8 cellular contexts compared by ENCODE assay signal in genomic region chr7:77331938-77332695, GRCh38.
A peak's percentile ranks its signal among the peaks of the same experiment; 100 is the strongest.
DNase-seq lines count a peak whose midpoint lies in the region; ATAC-seq, FAIRE-seq and TF ChIP-seq lines count a peak whose summit lies in the region.

No MANE protein-coding gene starts in this region.

- peak; percentile 62 for TF ChIP-seq CTCF in bronchial epithelial cell (IDR thresholded peaks at IDR 0.05; ENCODE audit: insufficient read depth, low read length, severe bottlenecking)

- H3K4me3 ChIP-seq in BLaER1 treated with 17β-estradiol and CSF1 and Interleukin-3, amounts not matched to agents 10 nM and 100 nM = no peak overlapping the region
- no peak overlapping the region for H3K4me3 ChIP-seq in bronchial epithelial cell (ENCODE audit: low read depth, low read length)

- peaks cover 0 to 6% (median 0%) of the 10 kb centered on the region in 11 experiments; a peak in 1 of 22 replicates for H3K9me3 ChIP-seq in BLaER1 treated with 17β-estradiol and CSF1 and Interleukin-3, amounts not matched to agents 10 nM and 100 nM (replicated peaks in 1 of 11)

- peak; percentile 82 for DNase-seq in NCI-H1694 (lab: John Stamatoyannopoulos, UW)
- DNase-seq in SW480 (ENCODE audit: low spot score) = peak; percentile 97
- peak; percentile 89 for DNase-seq in bronchial epithelial cell (ENCODE audit: low read depth)
- peak; percentile 86 for DNase-seq in kidney tubule cell (ENCODE audit: low spot score)
- DNase-seq in stimulated activated CD4-positive, alpha-beta T cell treated with anti-CD3 and anti-CD28 coated beads, TNF-alpha, amount 100 ng/mL, for 48 hours (ENCODE audit: low read depth in 3 of 3) = peak in 2 of 3 donors; percentile 35 to 45

- peak overlapping the region in 5 of 11 experiments; percentile 30 to 59 (median 40); a peak in 8 of 22 replicates for H3K9ac ChIP-seq in BLaER1 treated with 17β-estradiol and CSF1 and Interleukin-3, amounts not matched to agents 10 nM and 100 nM

- no peaks in the 10 kb centered on the region for H3K27me3 ChIP-seq in BLaER1 treated with 17β-estradiol and CSF1 and Interleukin-3, amounts not matched to agents 10 nM and 100 nM
- no peaks in the 10 kb centered on the region for H3K27me3 ChIP-seq in bronchial epithelial cell (ENCODE audit: control insufficient read depth, insufficient read depth, low read length)

- ATAC-seq in GM18858 (IDR thresholded peaks at IDR 0.05; ENCODE audit: unreplicated experiment) (peak; percentile 73), HG02981 (IDR thresholded peaks at IDR 0.05; ENCODE audit: unreplicated experiment) (peak; percentile 72)

- H3K4me2 ChIP-seq in BLaER1 treated with 17β-estradiol and CSF1 and Interleukin-3, amounts not matched to agents 10 nM and 100 nM = peak overlapping the region in 10 of 11 experiments; percentile 19 to 98 (median 84); a peak in 19 of 22 replicates

- no peak for FAIRE-seq in bronchial epithelial cell (lab: Jason Lieb, UNC)

- peaks cover 50 to 85% (median 72%) of the 10 kb centered on the region in 10 experiments for H3K4me1 ChIP-seq in BLaER1 treated with 17β-estradiol and CSF1 and Interleukin-3, amounts not matched to agents 10 nM and 100 nM

- peak overlapping the region in 7 of 11 experiments; percentile 9 to 77 (median 58); a peak in 11 of 22 replicates for H3K27ac ChIP-seq in BLaER1 treated with 17β-estradiol and CSF1 and Interleukin-3, amounts not matched to agents 10 nM and 100 nM

- peaks cover 0 to 19% (median 0%) of the 10 kb centered on the region in 11 experiments; a peak in 2 of 22 replicates for H4K20me1 ChIP-seq in BLaER1 treated with 17β-estradiol and CSF1 and Interleukin-3, amounts not matched to agents 10 nM and 100 nM

- peaks cover 0 to 20% (median 0%) of the 10 kb centered on the region in 11 experiments; a peak in 4 of 22 replicates for H3K36me3 ChIP-seq in BLaER1 treated with 17β-estradiol and CSF1 and Interleukin-3, amounts not matched to agents 10 nM and 100 nM
- no peaks in the 10 kb centered on the region for H3K36me3 ChIP-seq in bronchial epithelial cell (ENCODE audit: control insufficient read depth, insufficient read depth, low read length)

Comparison
In these comparisons a context has a peak if more than half of its experiments do, and no peak if none do; other contexts are left out.
1. DNase-seq: peak in every context shown above with its lines; median percentile 97 in SW480; 89 in bronchial epithelial cell; 86 in kidney tubule cell; 82 in NCI-H1694; 40 in stimulated activated CD4-positive, alpha-beta T cell treated with anti-CD3 and anti-CD28 coated beads, TNF-alpha, amount 100 ng/mL, for 48 hours.